In genomic region chrX:152735860-152736511, GRCh38 we compare ENCODE assay signal across 27 cellular contexts. TPM values are rescaled to one million over a fixed set of nuclear protein-coding genes. Genes with fewer than 3 reads are reported as not detected.
"Had no signal": no experiment of that assay in that cellular context is flagged by ENCODE, and none has a peak within 500 bp of the region (broad histone marks: within the 10 kb centered on the region; RNA-seq: fewer than 3 reads in every experiment).

No MANE protein-coding gene starts in this region.

- DNase-seq: cerebellar nuclear complex; colonic mucosa; effector CD4-positive, alpha-beta T cell; foreskin melanocyte; kidney glomerular epithelial cell; nucleus accumbens; retina; sigmoid colon; stimulated activated CD4-positive, alpha-beta T cell treated with anti-CD3 and anti-CD28 coated beads, Interleukin-12 subunit alpha, Interleukin-12 subunit beta, amount 100 ng/mL, for 4 hours; stimulated activated naive CD4-positive, alpha-beta T cell; stomach; substantia nigra; transverse colon had no signal

- H3K4me1 Mint-ChIP-seq: mesothelial cell of epicardium, neural progenitor cell had no signal

- H3K36me3 Mint-ChIP-seq: mesothelial cell of epicardium; natural killer cell treated with Interleukin-12 subunit alpha and Interleukin-12 subunit beta and Interleukin-15 and Interleukin-18, amount 100 ng/mL, for 72 hours; neural progenitor cell had no signal

- H3K27me3 ChIP-seq: colonic mucosa, hepatocyte, neural progenitor cell, sigmoid colon, stomach, transverse colon had no signal

- H3K27ac ChIP-seq: colonic mucosa, hepatocyte, neural progenitor cell, parathyroid adenoma, psoas muscle, sigmoid colon, skin epidermis, stomach, thoracic aorta, transverse colon had no signal

- H3K9me3 Mint-ChIP-seq: natural killer cell treated with Interleukin-12 subunit alpha and Interleukin-12 subunit beta and Interleukin-15 and Interleukin-18, amount 100 ng/mL, for 72 hours had no signal

- H3K9me3 ChIP-seq: colonic mucosa, psoas muscle, sigmoid colon, stomach, thoracic aorta, transverse colon had no signal

- H3K4me3 Mint-ChIP-seq: mesothelial cell of epicardium; natural killer cell treated with Interleukin-12 subunit alpha and Interleukin-12 subunit beta and Interleukin-15 and Interleukin-18, amount 100 ng/mL, for 72 hours; neural progenitor cell had no signal

- H3K4me1 ChIP-seq: colonic mucosa, neural progenitor cell, parathyroid adenoma, psoas muscle, sigmoid colon, stomach, transverse colon had no signal

- ATAC-seq: natural killer cell treated with Interleukin-12 subunit alpha and Interleukin-12 subunit beta and Interleukin-15 and Interleukin-18, amount 100 ng/mL, for 72 hours; psoas muscle had no signal

- H3K27ac Mint-ChIP-seq: mesothelial cell of epicardium; natural killer cell treated with Interleukin-12 subunit alpha and Interleukin-12 subunit beta and Interleukin-15 and Interleukin-18, amount 100 ng/mL, for 72 hours; neural progenitor cell had no signal

- H3K4me3 ChIP-seq: colonic mucosa, hepatocyte, neural progenitor cell, psoas muscle, sigmoid colon, skin epidermis, stomach, thoracic aorta, transverse colon had no signal

- H3K36me3 ChIP-seq: colonic mucosa, neural progenitor cell, sigmoid colon, stomach, thoracic aorta, transverse colon had no signal

RNA-seq across cellular contexts. Expression of gene MAGEA12, which starts 2.4 kb away (rescaled TPM):
- total RNA-seq: dermis microvascular lymphatic vessel endothelial cell; hepatocyte; lower leg skin; mesothelial cell of epicardium; mucosa of gallbladder; myocyte; natural killer cell treated with Interleukin-12 subunit alpha and Interleukin-12 subunit beta and Interleukin-15 and Interleukin-18, amount 100 ng/mL, for 72 hours; psoas muscle; sigmoid colon; stomach; thoracic aorta; transverse colon; urinary bladder had no signal
- polyA plus RNA-seq: esophagus, hepatocyte, psoas muscle, sigmoid colon, stomach, urinary bladder had no signal

RNA-seq across cellular contexts. Expression of gene CSAG1, which starts 2.5 kb away (rescaled TPM):
- total RNA-seq: colonic mucosa; dermis microvascular lymphatic vessel endothelial cell; hepatocyte; lower leg skin; mesothelial cell of epicardium; mucosa of gallbladder; myocyte; natural killer cell treated with Interleukin-12 subunit alpha and Interleukin-12 subunit beta and Interleukin-15 and Interleukin-18, amount 100 ng/mL, for 72 hours; psoas muscle; sigmoid colon; stomach; thoracic aorta; transverse colon; urinary bladder had no signal
- polyA plus RNA-seq: esophagus, hepatocyte, sigmoid colon, stomach, urinary bladder had no signal

RNA-seq across cellular contexts. Expression of gene MAGEA2, which starts 17.7 kb away (rescaled TPM):
- total RNA-seq: colonic mucosa; dermis microvascular lymphatic vessel endothelial cell; lower leg skin; mesothelial cell of epicardium; mucosa of gallbladder; myocyte; natural killer cell treated with Interleukin-12 subunit alpha and Interleukin-12 subunit beta and Interleukin-15 and Interleukin-18, amount 100 ng/mL, for 72 hours; psoas muscle; sigmoid colon; stomach; thoracic aorta; transverse colon; urinary bladder had no signal
- polyA plus RNA-seq: esophagus, psoas muscle, sigmoid colon, stomach, urinary bladder had no signal

RNA-seq across cellular contexts. Expression of gene MAGEA2B, which starts 21.6 kb away (rescaled TPM):
- total RNA-seq: dermis microvascular lymphatic vessel endothelial cell; hepatocyte; lower leg skin; mesothelial cell of epicardium; mucosa of gallbladder; myocyte; natural killer cell treated with Interleukin-12 subunit alpha and Interleukin-12 subunit beta and Interleukin-15 and Interleukin-18, amount 100 ng/mL, for 72 hours; psoas muscle; sigmoid colon; stomach; thoracic aorta; transverse colon; urinary bladder had no signal
- polyA plus RNA-seq: esophagus, hepatocyte, psoas muscle, sigmoid colon, stomach, urinary bladder had no signal

RNA-seq across cellular contexts. Expression of gene CSAG3, which starts 23.0 kb away (rescaled TPM):
- total RNA-seq: colonic mucosa; dermis microvascular lymphatic vessel endothelial cell; hepatocyte; lower leg skin; mesothelial cell of epicardium; mucosa of gallbladder; myocyte; natural killer cell treated with Interleukin-12 subunit alpha and Interleukin-12 subunit beta and Interleukin-15 and Interleukin-18, amount 100 ng/mL, for 72 hours; psoas muscle; sigmoid colon; stomach; thoracic aorta; transverse colon; urinary bladder had no signal
- polyA plus RNA-seq: esophagus, hepatocyte, psoas muscle, sigmoid colon, stomach, urinary bladder had no signal
